ENCODE assay signal across 8 cellular contexts in genomic region chr11:119120639-119121007, GRCh38. TPM values are rescaled to one million over a fixed set of nuclear protein-coding genes. Genes with fewer than 3 reads are reported as not detected.
DNase-seq lines count a peak whose midpoint lies in the region; ATAC-seq and TF ChIP-seq lines count a peak whose summit lies in the region.

No MANE protein-coding gene starts in this region.

- peak overlapping the region; percentile 66 for H3K9ac ChIP-seq in IMR-90 (ENCODE audit: low read depth, low read length)
- H3K9ac ChIP-seq in iPS-18a (ENCODE audit: low read length) = peak overlapping the region; percentile 61
- peak overlapping the region; percentile 72 to 83 for H3K9ac ChIP-seq in stomach smooth muscle (ENCODE audit: low read length in 2 of 2)

- no peak for TF ChIP-seq RAD21 in IMR-90 (IDR thresholded peaks at IDR 0.05; ENCODE audit: low read length)

- no peaks in the 10 kb centered on the region; the same call in 1 of the 2 replicates for H4K20me1 ChIP-seq in IMR-90 (ENCODE audit: insufficient read depth, low read length)

- TF ChIP-seq CTCF in C4-2B (conservative IDR thresholded peaks at IDR 0.05) = no peak
- no peak for TF ChIP-seq CTCF in IMR-90 (conservative IDR thresholded peaks at IDR 0.05; ENCODE audit: low read depth, low read length)

- peak overlapping the region; percentile 69 for H2AK5ac ChIP-seq in IMR-90 (ENCODE audit: low read depth, low read length)

- H3K4me2 ChIP-seq in IMR-90 (ENCODE audit: low read depth, low read length) = peak overlapping the region; percentile 72

- H2BK20ac ChIP-seq in IMR-90 (ENCODE audit: low read depth, low read length) = no peak overlapping the region

- H3K27ac Mint-ChIP-seq in activated T-helper 1 cell treated with anti-CD3 and anti-CD28 coated beads, Interleukin-12 subunit alpha, Interleukin-12 subunit beta, Interleukin-2, Interleukin-4 antibody, amounts not matched to agents 30 ng/mL and 10 ng/mL and 1 ng/mL, durations not matched to agents 14 hours and 24 hours and 36 hours = peak overlapping the region; percentile 83

- peaks cover 11% of the 10 kb centered on the region for H3K36me3 ChIP-seq in IMR-90 (ENCODE audit: control insufficient read depth, insufficient read depth, low read length)
- H3K36me3 ChIP-seq in iPS-18a (ENCODE audit: control insufficient read depth, low read depth, low read length) = peaks cover 9% of the 10 kb centered on the region
- H3K36me3 ChIP-seq in stomach smooth muscle (ENCODE audit: control insufficient read depth in 2 of 2, insufficient read depth in 2 of 2, low read length in 2 of 2) = peaks cover 8 to 9% of the 10 kb centered on the region in 2 donors

- peak overlapping the region; percentile 91 for H3K14ac ChIP-seq in IMR-90 (replicated peaks; ENCODE audit: low read depth, low read length)

- POLR2A ChIA-PET in IMR-90 (lab: Charles Lee; ENCODE audit: unreplicated experiment) = no interaction called here

- CTCF ChIA-PET in IMR-90 (lab: Yijun Ruan, JAX) = no interaction called here

- H3K27me3 Mint-ChIP-seq in activated T-helper 1 cell treated with anti-CD3 and anti-CD28 coated beads, Interleukin-12 subunit alpha, Interleukin-12 subunit beta, Interleukin-2, Interleukin-4 antibody, amounts not matched to agents 30 ng/mL and 10 ng/mL and 1 ng/mL, durations not matched to agents 14 hours and 24 hours and 36 hours (ENCODE audit: insufficient read depth) = no peaks in the 10 kb centered on the region

- H3K9me3 ChIP-seq in IMR-90 (ENCODE audit: control insufficient read depth, insufficient read depth, low read length) (no peaks in the 10 kb centered on the region), iPS-18a (ENCODE audit: control insufficient read depth, low read depth, low read length) (no peaks in the 10 kb centered on the region), stomach smooth muscle (ENCODE audit: control insufficient read depth in 2 of 2, low read length in 2 of 2) (no peaks in the 10 kb centered on the region)

- H3K4me3 Mint-ChIP-seq in activated T-helper 1 cell treated with anti-CD3 and anti-CD28 coated beads, Interleukin-12 subunit alpha, Interleukin-12 subunit beta, Interleukin-2, Interleukin-4 antibody, amounts not matched to agents 30 ng/mL and 10 ng/mL and 1 ng/mL, durations not matched to agents 14 hours and 24 hours and 36 hours = peak overlapping the region; percentile 98

- H2BK120ac ChIP-seq in IMR-90 (ENCODE audit: low read depth, low read length) = peak overlapping the region; percentile 21; the same call in 1 of the 2 replicates

- H3K18ac ChIP-seq in IMR-90 (ENCODE audit: low read depth, low read length) = peak overlapping the region; percentile 20

- H3K56ac ChIP-seq in IMR-90 (ENCODE audit: extremely low read depth, insufficient read depth, low read length) = peak overlapping the region; percentile 65

- peak; percentile 12 for ATAC-seq in IMR-90 (ENCODE audit: low read depth)

- peaks cover 29% of the 10 kb centered on the region for H3K36me3 Mint-ChIP-seq in activated T-helper 1 cell treated with anti-CD3 and anti-CD28 coated beads, Interleukin-12 subunit alpha, Interleukin-12 subunit beta, Interleukin-2, Interleukin-4 antibody, amounts not matched to agents 30 ng/mL and 10 ng/mL and 1 ng/mL, durations not matched to agents 14 hours and 24 hours and 36 hours (ENCODE audit: low read depth)

- peaks cover 42% of the 10 kb centered on the region for H3K4me1 Mint-ChIP-seq in activated T-helper 1 cell treated with anti-CD3 and anti-CD28 coated beads, Interleukin-12 subunit alpha, Interleukin-12 subunit beta, Interleukin-2, Interleukin-4 antibody, amounts not matched to agents 30 ng/mL and 10 ng/mL and 1 ng/mL, durations not matched to agents 14 hours and 24 hours and 36 hours (ENCODE audit: low read depth)

- peak overlapping the region; percentile 78 for H3K27ac ChIP-seq in C4-2B
- peak overlapping the region; percentile 60 for H3K27ac ChIP-seq in IMR-90 (ENCODE audit: insufficient read depth, low read length)
- peak overlapping the region; percentile 63 for H3K27ac ChIP-seq in iPS-18a (ENCODE audit: low read length)
- H3K27ac ChIP-seq in stomach smooth muscle (ENCODE audit: low read length) = peak overlapping the region; percentile 76

- peak overlapping the region; percentile 99 for H2AFZ ChIP-seq in IMR-90 (replicated peaks; ENCODE audit: low read length, poor library complexity)

- peak; percentile 70 for DNase-seq in IMR-90
- no peak for DNase-seq in activated T-helper 1 cell treated with anti-CD3 and anti-CD28 coated beads, Interleukin-12 subunit alpha, Interleukin-12 subunit beta, Interleukin-2, Interleukin-4 antibody, amounts not matched to agents 30 ng/mL and 10 ng/mL and 1 ng/mL, durations not matched to agents 14 hours and 24 hours and 36 hours (ENCODE audit: low spot score)
- no peak for DNase-seq in COLO829 (ENCODE audit: low spot score)
- DNase-seq in stimulated activated CD4-positive, alpha-beta T cell treated with anti-CD3 and anti-CD28 coated beads, Interleukin-12 subunit alpha, Interleukin-12 subunit beta, amount 100 ng/mL, for 4 hours = no peak
- DNase-seq in T-helper 9 cell = no peak

- H4K91ac ChIP-seq in IMR-90 (ENCODE audit: insufficient read depth, low read depth, low read length) = peak overlapping the region; percentile 65

- no TSS peak for BruUV-seq in IMR-90 (replicated peaks; lab: Mats Ljungman, UMichigan)

- H2BK15ac ChIP-seq in IMR-90 (ENCODE audit: low read depth, low read length) = peak overlapping the region; percentile 6; the same call in 1 of the 3 replicates

- peak overlapping the region; percentile 66 for H2BK5ac ChIP-seq in IMR-90 (ENCODE audit: low read depth, low read length, poor library complexity, severe bottlenecking)

- dilution Hi-C loops in IMR-90 (cut with HindIII; ENCODE audit: low sequenced_read_pairs, unreplicated experiment) = no loop called here

- peak overlapping the region; percentile 86 for H2AK9ac ChIP-seq in IMR-90 (replicated peaks; ENCODE audit: low read depth, low read length, poor library complexity)

- H3K9me1 ChIP-seq in IMR-90 (ENCODE audit: insufficient read depth, low read length) = peaks cover 4% of the 10 kb centered on the region

- peaks cover 1% of the 10 kb centered on the region; the same call in 1 of the 2 replicates for H3K4me1 ChIP-seq in IMR-90 (ENCODE audit: control insufficient read depth, insufficient read depth, low read length)
- H3K4me1 ChIP-seq in iPS-18a (ENCODE audit: control insufficient read depth, low read depth, low read length) = peaks cover 6% of the 10 kb centered on the region
- peaks cover 14% of the 10 kb centered on the region for H3K4me1 ChIP-seq in stomach smooth muscle (ENCODE audit: control insufficient read depth, insufficient read depth, low read length)

- no peak for TF ChIP-seq POLR2A in IMR-90 (IDR thresholded peaks at IDR 0.05; ENCODE audit: low read depth, low read length)

- H3K4ac ChIP-seq in IMR-90 (ENCODE audit: low read depth, low read length) = peak overlapping the region; percentile 87

- intact Hi-C loops in IMR-90 (cut with micrococcal nuclease) = no loop called here
- intact Hi-C loops in activated T-helper 1 cell treated with anti-CD3 and anti-CD28 coated beads, Interleukin-12 subunit alpha, Interleukin-12 subunit beta, Interleukin-2, Interleukin-4 antibody, amounts not matched to agents 30 ng/mL and 10 ng/mL and 1 ng/mL, durations not matched to agents 14 hours and 24 hours and 36 hours (cut with micrococcal nuclease) = loop anchor here (1.0 kb wide), 12 partner anchors 13 to 261 kb away; partner anchors contain the start of genes C2CD2L, DPAGT1, HYOU1 and NLRX1

- H3K27me3 ChIP-seq in IMR-90 (ENCODE audit: control insufficient read depth, insufficient read depth, low read length) = no peaks in the 10 kb centered on the region
- no peaks in the 10 kb centered on the region for H3K27me3 ChIP-seq in iPS-18a (ENCODE audit: control insufficient read depth, insufficient read depth, low read length)
- H3K27me3 ChIP-seq in stomach smooth muscle (ENCODE audit: control insufficient read depth in 1 of 2, insufficient read depth in 2 of 2, low read length in 2 of 2) = no peaks in the 10 kb centered on the region

- peak overlapping the region; percentile 76 to 98 for H4K8ac ChIP-seq in IMR-90 (ENCODE audit: low read depth in 2 of 2, low read length in 2 of 2)

- H3K4me3 ChIP-seq in IMR-90 (ENCODE audit: insufficient read depth, low read depth, low read length) = peak overlapping the region; percentile 43
- H3K4me3 ChIP-seq in iPS-18a (ENCODE audit: low read length) = peak overlapping the region; percentile 94
- peak overlapping the region; percentile 61 to 100 for H3K4me3 ChIP-seq in stomach smooth muscle (ENCODE audit: low read length in 2 of 2)

- no peaks in the 10 kb centered on the region for H3K9me3 Mint-ChIP-seq in activated T-helper 1 cell treated with anti-CD3 and anti-CD28 coated beads, Interleukin-12 subunit alpha, Interleukin-12 subunit beta, Interleukin-2, Interleukin-4 antibody, amounts not matched to agents 30 ng/mL and 10 ng/mL and 1 ng/mL, durations not matched to agents 14 hours and 24 hours and 36 hours

- H3K23ac ChIP-seq in IMR-90 (ENCODE audit: low read depth, low read length) = peak overlapping the region; percentile 91

- in situ Hi-C loops in IMR-90 (cut with MboI; ENCODE audit: low sequenced_read_pairs) = no loop called here

- H3K79me1 ChIP-seq in IMR-90 (ENCODE audit: low read depth in 1 of 2, low read length in 2 of 2) = peaks cover 15 to 34% of the 10 kb centered on the region in 2 experiments

- H4K5ac ChIP-seq in IMR-90 (ENCODE audit: low read depth, low read length) = peak overlapping the region; percentile 59

- 9% methylated on average over 4 of the region's 5 CpGs; no CpG with 5 or more reads in 1 of the 2 experiments for WGBS in IMR-90 (ENCODE audit: extremely low coverage in 2 of 2, insufficient read length in 1 of 2), 2 experiments

RNA-seq across cellular contexts. Expression of gene HINFP, which starts 0.8 kb away (rescaled TPM):
- total RNA-seq in IMR-90 (2012; rRNA removed) = 8.1 and 9.1 TPM in 2 replicates
- 12.8 and 15.3 TPM in 2 replicates for polyA plus RNA-seq in IMR-90 (2012; rRNA removed)
- 6.9 and 8.2 TPM in 2 replicates for polyA plus RNA-seq in IMR-90 (2012; cell fraction: cytosol; rRNA removed)
- 64.4 and 75.1 TPM in 2 replicates for polyA plus RNA-seq in IMR-90 (2012; cell fraction: nucleus; rRNA removed; ENCODE audit: low replicate concordance)
- 31.2 and 35.2 TPM in 2 replicates for total RNA-seq in activated T-helper 1 cell treated with anti-CD3 and anti-CD28 coated beads, Interleukin-12 subunit alpha, Interleukin-12 subunit beta, Interleukin-2, Interleukin-4 antibody, amounts not matched to agents 30 ng/mL and 10 ng/mL and 1 ng/mL, durations not matched to agents 14 hours and 24 hours and 36 hours

RNA-seq across cellular contexts. Expression of gene C2CD2L, which starts 13.5 kb away (rescaled TPM):
- 2.2 TPM in 2 replicates for total RNA-seq in IMR-90 (2012; rRNA removed)
- 8.7 and 9.5 TPM in 2 replicates for polyA plus RNA-seq in IMR-90 (2012; rRNA removed)
- 3.7 and 6.9 TPM in 2 replicates for polyA plus RNA-seq in IMR-90 (2012; cell fraction: cytosol; rRNA removed)
- 14.8 and 29.4 TPM in 2 replicates for polyA plus RNA-seq in IMR-90 (2012; cell fraction: nucleus; rRNA removed; ENCODE audit: low replicate concordance)
- 35.7 and 38.2 TPM in 2 replicates for total RNA-seq in activated T-helper 1 cell treated with anti-CD3 and anti-CD28 coated beads, Interleukin-12 subunit alpha, Interleukin-12 subunit beta, Interleukin-2, Interleukin-4 antibody, amounts not matched to agents 30 ng/mL and 10 ng/mL and 1 ng/mL, durations not matched to agents 14 hours and 24 hours and 36 hours

RNA-seq across cellular contexts. Expression of gene DPAGT1, which starts 19.0 kb away (rescaled TPM):
- total RNA-seq in IMR-90 (2012; rRNA removed) = 13.6 and 15.2 TPM in 2 replicates
- 51.2 and 53.4 TPM in 2 replicates for polyA plus RNA-seq in IMR-90 (2012; rRNA removed)
- polyA plus RNA-seq in IMR-90 (2012; cell fraction: cytosol; rRNA removed) = 20.2 and 25.9 TPM in 2 replicates
- 105 and 155 TPM in 2 replicates for polyA plus RNA-seq in IMR-90 (2012; cell fraction: nucleus; rRNA removed; ENCODE audit: low replicate concordance)
- total RNA-seq in activated T-helper 1 cell treated with anti-CD3 and anti-CD28 coated beads, Interleukin-12 subunit alpha, Interleukin-12 subunit beta, Interleukin-2, Interleukin-4 antibody, amounts not matched to agents 30 ng/mL and 10 ng/mL and 1 ng/mL, durations not matched to agents 14 hours and 24 hours and 36 hours = 81.8 and 84.4 TPM in 2 replicates

RNA-seq across cellular contexts. Expression of gene ABCG4, which starts 28.2 kb away (rescaled TPM):
- under 0.01 TPM in 2 replicates for total RNA-seq in IMR-90 (2012; rRNA removed)
- 0.20 and 0.26 TPM in 2 replicates for polyA plus RNA-seq in IMR-90 (2012; rRNA removed)
- 0.12 and 0.19 TPM in 2 replicates for polyA plus RNA-seq in IMR-90 (2012; cell fraction: cytosol; rRNA removed)
- 0.73 and 0.85 TPM in 2 replicates for polyA plus RNA-seq in IMR-90 (2012; cell fraction: nucleus; rRNA removed; ENCODE audit: low replicate concordance)
- 0.07 TPM in 1 of 2 replicates, not detected in the other for total RNA-seq in activated T-helper 1 cell treated with anti-CD3 and anti-CD28 coated beads, Interleukin-12 subunit alpha, Interleukin-12 subunit beta, Interleukin-2, Interleukin-4 antibody, amounts not matched to agents 30 ng/mL and 10 ng/mL and 1 ng/mL, durations not matched to agents 14 hours and 24 hours and 36 hours

RNA-seq across cellular contexts. Expression of gene HMBS, which starts 35.9 kb away (rescaled TPM):
- total RNA-seq in IMR-90 (2012; rRNA removed) = 13.9 and 17.9 TPM in 2 replicates
- 55.3 and 59.5 TPM in 2 replicates for polyA plus RNA-seq in IMR-90 (2012; rRNA removed)
- 48.3 and 54.5 TPM in 2 replicates for polyA plus RNA-seq in IMR-90 (2012; cell fraction: cytosol; rRNA removed)
- 58.5 and 77.5 TPM in 2 replicates for polyA plus RNA-seq in IMR-90 (2012; cell fraction: nucleus; rRNA removed; ENCODE audit: low replicate concordance)
- total RNA-seq in activated T-helper 1 cell treated with anti-CD3 and anti-CD28 coated beads, Interleukin-12 subunit alpha, Interleukin-12 subunit beta, Interleukin-2, Interleukin-4 antibody, amounts not matched to agents 30 ng/mL and 10 ng/mL and 1 ng/mL, durations not matched to agents 14 hours and 24 hours and 36 hours = 55.0 and 55.6 TPM in 2 replicates

Comparison
In these comparisons a context has a peak if more than half of its experiments do, and no peak if none do; other contexts are left out.
1. H3K4me3 ChIP-seq: peak in every context shown above with its lines; median percentile 94 in iPS-18a; 80 in stomach smooth muscle; 43 in IMR-90.
2. RNA of gene C2CD2L, which starts 13.5 kb away (total RNA-seq): 35.7 to 38.2 TPM in activated T-helper 1 cell treated with anti-CD3 and anti-CD28 coated beads, Interleukin-12 subunit alpha, Interleukin-12 subunit beta, Interleukin-2, Interleukin-4 antibody, amounts not matched to agents 30 ng/mL and 10 ng/mL and 1 ng/mL, durations not matched to agents 14 hours and 24 hours and 36 hours; 2.2 TPM in IMR-90; every median in the first group is over 10 times any median in the second.
3. Peak in every context shown above with its lines, with median percentiles within 50 percentile points of each other: H3K27ac ChIP-seq and H3K9ac ChIP-seq.